1 cellular context compared by ENCODE assay signal in genomic region chr5:124301850-124302249, GRCh38.
TF ChIP-seq lines count a peak whose summit lies in the region.

No MANE protein-coding gene starts in this region.

TF ChIP-seq in IMR-90, 13 proteins besides CTCF, POLR2A, EP300 and RAD21 (continued from another document):
- TF ChIP-seq USF2 (IDR thresholded peaks at IDR 0.05; ENCODE audit: low read depth, low read length) (no peak), MAFK (IDR thresholded peaks at IDR 0.05; ENCODE audit: low read depth, low read length) (no peak), ELK1 (IDR thresholded peaks at IDR 0.05; ENCODE audit: borderline replicate concordance, low read depth, low read length) (no peak), FOS (IDR thresholded peaks at IDR 0.05; ENCODE audit: low read depth, low read length) (no peak), BHLHE40 (IDR thresholded peaks at IDR 0.05; ENCODE audit: low read depth, low read length) (no peak), CHD1 (IDR thresholded peaks at IDR 0.05; ENCODE audit: low read depth, low read length) (no peak), RFX5 (IDR thresholded peaks at IDR 0.05; ENCODE audit: low read depth, low read length) (no peak), CEBPB (IDR thresholded peaks at IDR 0.05; ENCODE audit: low read depth, low read length) (no peak)
